Comparison of ENCODE assay signal across 1 cellular context in the genomic region with DNA sequence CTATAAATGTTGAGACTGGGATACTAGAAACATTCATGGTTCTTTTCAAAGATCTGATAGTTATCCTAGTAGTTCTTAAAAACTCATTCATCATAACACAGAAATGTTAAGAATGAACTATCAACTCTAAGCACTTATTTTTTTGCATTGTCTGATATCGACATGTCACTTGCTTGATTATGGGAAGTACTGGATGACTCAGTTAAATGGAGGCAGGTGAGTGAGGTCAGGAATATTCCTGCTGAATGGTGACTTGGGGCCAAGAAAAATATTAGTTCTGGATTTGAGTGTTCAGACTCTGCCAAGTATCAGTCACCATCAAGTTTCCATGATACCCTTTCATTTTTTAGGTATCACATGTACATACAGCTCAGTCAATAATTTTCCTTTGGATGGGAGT.
A peak's percentile ranks its signal among the peaks of the same experiment; 100 is the strongest.
TF ChIP-seq lines count a peak whose summit lies in the region.

No MANE protein-coding gene starts in this region.

TF ChIP-seq in SK-N-SH, 30 proteins besides CTCF, POLR2A, EP300 and RAD21 (continued from another document):
- TF ChIP-seq REST (IDR thresholded peaks at IDR 0.05; ENCODE audit: low read depth, low read length) (no peak), MAX (IDR thresholded peaks at IDR 0.05; ENCODE audit: low read depth) (0 out of 2 replicates have a peak, but pooled peaks have one; percentile 36), SMC3 (IDR thresholded peaks at IDR 0.05; ENCODE audit: low read depth, low read length) (no peak), GATA2 (CRISPR knock-in tag; IDR thresholded peaks at IDR 0.05) (no peak), FOXJ3 (CRISPR knock-in tag; IDR thresholded peaks at IDR 0.05) (no peak), SIN3A (IDR thresholded peaks at IDR 0.05; ENCODE audit: borderline replicate concordance, low read depth, low read length) (no peak; the same call in 1 of the 2 replicates), NFIC (IDR thresholded peaks at IDR 0.05; ENCODE audit: borderline replicate concordance) (peak; percentile 99), MXI1 (IDR thresholded peaks at IDR 0.05; ENCODE audit: low read depth, low read length) (no peak), CHD2 (IDR thresholded peaks at IDR 0.05; ENCODE audit: low read length, partially characterized antibody) (no peak), TAF1 (IDR thresholded peaks at IDR 0.05; ENCODE audit: borderline replicate concordance, low read depth, low read length) (no peak), PBX3 (IDR thresholded peaks at IDR 0.05) (peak; percentile 94)
TF ChIP-seq in SK-N-SH: peak in this region for 12.
